ENCODE assay signal across 14 cellular contexts in genomic region chr9:4508246-4508906, GRCh38. TPM values are rescaled to one million over a fixed set of nuclear protein-coding genes. Genes with fewer than 3 reads are reported as not detected.
DNase-seq lines count a peak whose midpoint lies in the region; ATAC-seq and TF ChIP-seq lines count a peak whose summit lies in the region.
"Had no signal": no experiment of that assay in that cellular context is flagged by ENCODE, and none has a peak within 500 bp of the region (broad histone marks: within the 10 kb centered on the region; RNA-seq: fewer than 3 reads in every experiment).

No MANE protein-coding gene starts in this region.

- no peaks in the 10 kb centered on the region for H3K36me3 ChIP-seq in mucosa of rectum (ENCODE audit: control insufficient read depth in 2 of 2, insufficient read depth in 2 of 2, low read length in 2 of 2)
- H3K36me3 ChIP-seq: SJCRH30 had no signal

- no peak for TF ChIP-seq CTCF in epithelial cell of esophagus (IDR thresholded peaks at IDR 0.05; ENCODE audit: insufficient read depth, low read depth, low read length, missing control alignments)

- peak; percentile 74 for DNase-seq in AG20443 (ENCODE audit: low spot score)
- DNase-seq in LoVo (ENCODE audit: low spot score) = peak; percentile 54
- DNase-seq in epithelial cell of esophagus (ENCODE audit: low read depth) = peak; percentile 63
- DNase-seq in SK-N-DZ (ENCODE audit: low spot score) = no peak
- DNase-seq in activated T-cell treated with anti-CD3 and anti-CD28 coated beads for 4 hours = no peak
- DNase-seq: activated T-cell treated with anti-CD3 and anti-CD28 coated beads, Interleukin-2, amount 50 U/mL, for 48 hours; NCI-H1092; NCI-H526 treated with DMSO at 0.1 percent for 48 hours; nephron progenitor cell; SJCRH30 had no signal

- ATAC-seq in GM18868 (IDR thresholded peaks at IDR 0.05; ENCODE audit: unreplicated experiment) (no peak), HG02973 (IDR thresholded peaks at IDR 0.05; ENCODE audit: unreplicated experiment) (no peak)

- no peak overlapping the region for H3K9ac ChIP-seq in mucosa of rectum (ENCODE audit: low read depth in 1 of 2, low read length in 2 of 2)

- H3K4me3 ChIP-seq in epithelial cell of esophagus (ENCODE audit: low read length) = no peak overlapping the region
- H3K4me3 ChIP-seq in mucosa of rectum (ENCODE audit: low read length in 2 of 2) = no peak overlapping the region
- H3K4me3 ChIP-seq: SJCRH30 had no signal

- peak overlapping the region; percentile 0 to 41 for H3K27ac ChIP-seq in mucosa of rectum (ENCODE audit: low read depth in 2 of 2, low read length in 2 of 2)
- H3K27ac ChIP-seq: SJCRH30 had no signal

- H3K4me1 ChIP-seq in mucosa of rectum (ENCODE audit: control insufficient read depth in 2 of 2, insufficient read depth in 2 of 2, low read length in 2 of 2) = peaks cover 4 to 21% of the 10 kb centered on the region in 2 donors
- H3K4me1 ChIP-seq: SJCRH30 had no signal

- no peaks in the 10 kb centered on the region for H3K9me3 ChIP-seq in mucosa of rectum (ENCODE audit: control insufficient read depth in 2 of 2, low read length in 2 of 2)
- H3K9me3 ChIP-seq: SJCRH30 had no signal

- H3K27me3 ChIP-seq in mucosa of rectum (ENCODE audit: control insufficient read depth in 2 of 2, insufficient read depth in 2 of 2, low read length in 2 of 2) = no peaks in the 10 kb centered on the region
- H3K27me3 ChIP-seq: SJCRH30 had no signal

RNA-seq across cellular contexts. Expression of gene SLC1A1, which starts 18.1 kb away (rescaled TPM):
- 0.12 TPM in 1 of 2 replicates, not detected in the other for polyA plus RNA-seq in SK-N-DZ (2014; cell fraction: cytosol; rRNA removed)
- polyA plus RNA-seq in SK-N-DZ (2014; cell fraction: nucleus; rRNA removed) = 0.05 TPM in 1 of 2 replicates, not detected in the other
- polyA plus RNA-seq: CD14-positive monocyte had no signal

Comparison
In these comparisons a context has a peak if more than half of its experiments do, and no peak if none do; other contexts are left out.
1. DNase-seq: peak in AG20443 (single experiment), LoVo (single experiment) and epithelial cell of esophagus (single experiment); none in SK-N-DZ (single experiment) and activated T-cell treated with anti-CD3 and anti-CD28 coated beads for 4 hours (single experiment).